ENCODE assay signal across 9 cellular contexts in the genomic region with DNA sequence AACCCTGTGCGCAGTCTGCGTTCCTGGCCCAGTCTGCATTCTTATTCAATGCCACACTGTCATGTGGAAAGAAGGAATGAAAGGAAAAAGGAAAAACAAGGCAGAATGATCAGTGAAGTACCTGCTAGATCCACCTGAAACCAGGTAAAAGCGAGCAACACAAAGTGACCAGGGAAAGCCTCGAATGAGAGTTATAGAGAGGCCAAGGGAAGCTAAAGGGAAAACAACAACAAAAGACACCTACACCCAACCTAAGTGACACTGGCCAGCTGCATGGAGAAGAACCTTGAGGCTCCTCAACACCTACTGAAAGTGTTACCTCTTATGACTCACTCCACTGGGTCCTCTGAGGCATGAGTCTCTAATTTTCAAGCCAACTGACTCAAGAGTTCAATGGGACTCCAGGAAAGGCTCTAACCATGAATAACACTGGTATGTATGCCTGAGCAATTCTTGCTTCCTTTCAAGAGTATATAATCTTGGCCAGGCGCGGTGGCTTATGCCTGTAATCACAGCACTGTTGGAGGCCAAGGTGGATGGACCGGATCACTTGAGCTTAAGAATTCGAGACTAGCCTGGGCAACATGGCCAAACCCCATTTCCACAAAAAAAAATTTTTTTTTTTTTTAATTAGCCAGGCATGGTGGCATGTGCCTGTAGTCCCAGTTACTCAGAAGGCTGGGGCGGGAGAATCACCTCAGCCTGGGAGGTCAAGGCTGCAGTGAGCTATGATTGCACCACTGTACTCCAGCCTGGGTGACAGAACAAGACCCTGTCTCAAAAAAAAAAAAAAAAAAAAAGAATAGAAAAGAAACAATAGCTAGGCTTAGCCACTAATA. TPM values are rescaled to one million over a fixed set of nuclear protein-coding genes. Genes with fewer than 3 reads are reported as not detected.
A peak's percentile ranks its signal among the peaks of the same experiment; 100 is the strongest.
DNase-seq lines count a peak whose midpoint lies in the region; ATAC-seq and TF ChIP-seq lines count a peak whose summit lies in the region.
"Had no signal": no experiment of that assay in that cellular context is flagged by ENCODE, and none has a peak within 500 bp of the region (broad histone marks: within the 10 kb centered on the region; RNA-seq: fewer than 3 reads in every experiment).

No MANE protein-coding gene starts in this region.

- peaks cover 49 to 80% (median 66%) of the 10 kb centered on the region in 3 donors for H3K4me1 Mint-ChIP-seq in CD8-positive, alpha-beta memory T cell

- no peaks in the 10 kb centered on the region for H3K36me3 ChIP-seq in CD8-positive, alpha-beta memory T cell (ENCODE audit: insufficient read depth, low read length)
- H3K36me3 ChIP-seq: right lobe of liver had no signal

- no peaks in the 10 kb centered on the region for H3K27me3 ChIP-seq in CD8-positive, alpha-beta memory T cell (ENCODE audit: insufficient read depth, low read length, poor library complexity, severe bottlenecking)
- H3K27me3 ChIP-seq: right lobe of liver had no signal

- ATAC-seq in GM21360 (IDR thresholded peaks at IDR 0.05; ENCODE audit: unreplicated experiment): peak; percentile 48
- ATAC-seq in HG03571 (IDR thresholded peaks at IDR 0.05; ENCODE audit: unreplicated experiment): peak; percentile 31
- no peak for ATAC-seq in HG02970 (IDR thresholded peaks at IDR 0.05; ENCODE audit: low FRiP score, unreplicated experiment)

- TF ChIP-seq POLR2A in erythroblast (IDR thresholded peaks at IDR 0.05; ENCODE audit: low read length): no peak

- no peak overlapping the region for H3K27ac ChIP-seq in CD8-positive, alpha-beta memory T cell (ENCODE audit: low read depth, low read length)
- H3K27ac ChIP-seq: right lobe of liver had no signal

- H3K4me3 ChIP-seq in CD8-positive, alpha-beta memory T cell (ENCODE audit: low read length): no peak overlapping the region
- H3K4me3 ChIP-seq: right lobe of liver had no signal

- peaks cover 0 to 19% (median 8%) of the 10 kb centered on the region in 3 donors for H3K36me3 Mint-ChIP-seq in CD8-positive, alpha-beta memory T cell

- peak overlapping the region in 7 of 8 donors; percentile 12 to 72 (median 41) for H3K27ac Mint-ChIP-seq in CD8-positive, alpha-beta memory T cell

- peak overlapping the region in 1 of 7 donors; percentile 3 for H3K4me3 Mint-ChIP-seq in CD8-positive, alpha-beta memory T cell

- CTCF ChIA-PET in CD8-positive, alpha-beta memory T cell (lab: Charles Lee): interaction anchor here (0.6 to 1.4 kb wide), 3 partner anchors 46 to 702 kb away, joined by 3 to 5 read pairs (median 5); no protein-coding TSS in a partner anchor

- H3K4me1 ChIP-seq in CD8-positive, alpha-beta memory T cell (ENCODE audit: insufficient read depth, low read length): no peaks in the 10 kb centered on the region

- H3K9me3 ChIP-seq in CD8-positive, alpha-beta memory T cell (ENCODE audit: low read length): no peaks in the 10 kb centered on the region
- H3K9me3 ChIP-seq: right lobe of liver had no signal

- POLR2A ChIA-PET in CD8-positive, alpha-beta memory T cell (lab: Charles Lee): no interaction called here

- no peak for DNase-seq in CD8-positive, alpha-beta memory T cell
- DNase-seq in erythroblast (lab: John Stamatoyannopoulos, UW): peak; percentile 7 to 32
- DNase-seq in NCI-H524 (lab: John Stamatoyannopoulos, UW): no peak
- no peak for DNase-seq in medulla oblongata (ENCODE audit: extremely low spot score)
- no peak for DNase-seq in NCI-H345 treated with DMSO at 0.1 percent for 48 hours (lab: John Stamatoyannopoulos, UW; ENCODE audit: unreplicated experiment)
- DNase-seq: right lobe of liver had no signal

- H3K27me3 Mint-ChIP-seq in CD8-positive, alpha-beta memory T cell: no peaks in the 10 kb centered on the region

- no peaks in the 10 kb centered on the region for H3K9me3 Mint-ChIP-seq in CD8-positive, alpha-beta memory T cell

RNA-seq across cellular contexts. Expression of gene MTMR12, which starts 29.0 kb away (rescaled TPM):
- total RNA-seq in CD8-positive, alpha-beta memory T cell: 10 to 100 TPM; 25.4 to 27.4 TPM
- 20.4 TPM for polyA plus RNA-seq in CD8-positive, alpha-beta memory T cell

Comparison
In these comparisons a context has a peak if more than half of its experiments do, and no peak if none do; other contexts are left out.
1. DNase-seq: peak in erythroblast (2 of 2); none in CD8-positive, alpha-beta memory T cell (0 of 5), NCI-H524 (0 of 2), medulla oblongata (single experiment) and NCI-H345 treated with DMSO at 0.1 percent for 48 hours (single experiment).